In the genomic region with DNA sequence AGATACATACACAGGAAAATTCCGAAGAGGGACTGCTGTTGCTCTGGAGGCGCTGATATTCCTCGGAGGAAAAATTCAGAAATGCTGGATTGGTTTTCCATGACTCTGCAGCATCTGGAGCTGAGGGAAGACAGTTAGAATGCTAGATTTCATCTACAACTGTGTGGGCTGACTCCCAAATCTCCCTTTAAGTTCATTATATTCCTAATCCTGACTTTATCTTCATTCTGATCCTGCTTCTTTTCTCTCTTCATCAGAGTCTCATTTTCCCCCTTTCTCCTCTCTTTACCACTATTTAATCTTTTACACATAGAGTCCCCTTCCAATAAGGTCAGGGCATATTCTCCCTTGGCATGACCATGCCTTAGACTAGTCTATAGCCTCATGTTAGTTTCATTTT, we compare ENCODE assay signal across 28 cellular contexts. TPM values are rescaled to one million over a fixed set of nuclear protein-coding genes. Genes with fewer than 3 reads are reported as not detected.
"Had no signal": no experiment of that assay in that cellular context is flagged by ENCODE, and none has a peak within 500 bp of the region (broad histone marks: within the 10 kb centered on the region; RNA-seq: fewer than 3 reads in every experiment).

A gene with protein sequence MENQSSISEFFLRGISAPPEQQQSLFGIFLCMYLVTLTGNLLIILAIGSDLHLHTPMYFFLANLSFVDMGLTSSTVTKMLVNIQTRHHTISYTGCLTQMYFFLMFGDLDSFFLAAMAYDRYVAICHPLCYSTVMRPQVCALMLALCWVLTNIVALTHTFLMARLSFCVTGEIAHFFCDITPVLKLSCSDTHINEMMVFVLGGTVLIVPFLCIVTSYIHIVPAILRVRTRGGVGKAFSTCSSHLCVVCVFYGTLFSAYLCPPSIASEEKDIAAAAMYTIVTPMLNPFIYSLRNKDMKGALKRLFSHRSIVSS (minus strand): TSS at position 101 of the 400 bp plus-strand sequence. CDS start 0 bp downstream, at position 101.

- H3K27ac ChIP-seq: KMS-11, RWPE1 had no signal

- H3K9ac ChIP-seq: KMS-11, SK-N-SH had no signal

- H3K4me1 Mint-ChIP-seq: IgD-negative memory B cell had no signal

- H3K27ac Mint-ChIP-seq: IgD-negative memory B cell had no signal

- DNase-seq: Kasumi-1; MV-4-11; NCI-H1048; NCI-H1105; NCI-H1417; NCI-H1436 treated with DMSO at 0.1 percent for 48 hours; NCI-H1694; NCI-H187 treated with DMSO at 0.1 percent for 48 hours; NCI-H2029 treated with DMSO at 0.1 percent for 48 hours; NCI-H2171 treated with DMSO at 0.1 percent for 48 hours; NCI-H345; NCI-H446 treated with DMSO at 0.1 percent for 48 hours; NCI-H510A treated with DMSO at 0.1 percent for 48 hours; NCI-H526; NK-92 treated with Interleukin-12 subunit alpha and Interleukin-12 subunit beta, amount 100 ng/mL, for 24 hours; PC-3; SHP77; SK-N-SH had no signal

- H3K9me3 Mint-ChIP-seq: IgD-negative memory B cell had no signal

- H3K4me3 ChIP-seq: K562 had no signal

- H3K4me3 Mint-ChIP-seq: IgD-negative memory B cell had no signal

- H3K9me3 ChIP-seq: SK-N-SH had no signal

- ATAC-seq: HepG2, K562, Panc1, PC-3 had no signal

- H3K4me2 ChIP-seq: KMS-11, SK-N-SH had no signal

RNA-seq across cellular contexts. Expression of the gene that starts here (rescaled TPM):
- total RNA-seq: HepG2, HT1080, K562, M059J, OCI-LY7, PC-3, SK-MEL-5 had no signal
- polyA plus RNA-seq: HepG2, IgD-negative memory B cell, K562, SK-N-SH had no signal
